11 cellular contexts compared by ENCODE assay signal in genomic region chr6:52992980-52993379, GRCh38. TPM values are rescaled to one million over a fixed set of nuclear protein-coding genes. Genes with fewer than 3 reads are reported as not detected.
A peak's percentile ranks its signal among the peaks of the same experiment; 100 is the strongest.
DNase-seq lines count a peak whose midpoint lies in the region; ATAC-seq and TF ChIP-seq lines count a peak whose summit lies in the region.
"Had no signal": no experiment of that assay in that cellular context is flagged by ENCODE, and none has a peak within 500 bp of the region (broad histone marks: within the 10 kb centered on the region; RNA-seq: fewer than 3 reads in every experiment).

No MANE protein-coding gene starts in this region.

- peaks cover 53% of the 10 kb centered on the region for H3K4me1 Mint-ChIP-seq in activated CD4-positive, alpha-beta T cell treated with anti-CD3 and anti-CD28 coated beads, Interleukin-2, amount 10 ng/mL, durations not matched to agents 24 days and 14 days
- peaks cover 36% of the 10 kb centered on the region for H3K4me1 Mint-ChIP-seq in activated CD4-positive, alpha-beta T cell treated with anti-CD3 and anti-CD28 coated beads, Interleukin-2, amount 10 ng/mL, durations not matched to agents 7 days and 5 days
- H3K4me1 Mint-ChIP-seq in activated T-helper 1 cell treated with anti-CD3 and anti-CD28 coated beads, Interleukin-12 subunit alpha, Interleukin-12 subunit beta, Interleukin-2, Interleukin-4 antibody, amounts not matched to agents 30 ng/mL and 10 ng/mL and 1 ng/mL, durations not matched to agents 14 hours and 24 hours and 36 hours (ENCODE audit: low read depth), result peaks cover 75% of the 10 kb centered on the region

- no peak for ATAC-seq in HG02885 (IDR thresholded peaks at IDR 0.05; ENCODE audit: poor library complexity, unreplicated experiment)

- peak overlapping the region; percentile 52 for H3K27ac ChIP-seq in temporal lobe (ENCODE audit: low read depth, low read length)
- H3K27ac ChIP-seq in WERI-Rb-1, result no peak overlapping the region

- peak overlapping the region; percentile 94 for H3K4me3 Mint-ChIP-seq in activated CD4-positive, alpha-beta T cell treated with anti-CD3 and anti-CD28 coated beads, Interleukin-2, amount 10 ng/mL, durations not matched to agents 24 days and 14 days
- no peak overlapping the region for H3K4me3 Mint-ChIP-seq in activated CD4-positive, alpha-beta T cell treated with anti-CD3 and anti-CD28 coated beads, Interleukin-2, amount 10 ng/mL, durations not matched to agents 7 days and 5 days
- H3K4me3 Mint-ChIP-seq in activated T-helper 1 cell treated with anti-CD3 and anti-CD28 coated beads, Interleukin-12 subunit alpha, Interleukin-12 subunit beta, Interleukin-2, Interleukin-4 antibody, amounts not matched to agents 30 ng/mL and 10 ng/mL and 1 ng/mL, durations not matched to agents 14 hours and 24 hours and 36 hours, result peak overlapping the region; percentile 88

- CTCF ChIA-PET in activated CD4-positive, alpha-beta T cell treated with anti-CD3 and anti-CD28 coated beads, Interleukin-2, amount 10 ng/mL, durations not matched to agents 7 days and 5 days (lab: Charles Lee), result interaction anchor here (0.8 kb wide), 1 partner anchor 67 kb away, joined by 3 read pairs; no protein-coding TSS in a partner anchor

- peaks cover 29% of the 10 kb centered on the region for H3K36me3 Mint-ChIP-seq in activated CD4-positive, alpha-beta T cell treated with anti-CD3 and anti-CD28 coated beads, Interleukin-2, amount 10 ng/mL, durations not matched to agents 24 days and 14 days (ENCODE audit: low read depth)
- H3K36me3 Mint-ChIP-seq in activated CD4-positive, alpha-beta T cell treated with anti-CD3 and anti-CD28 coated beads, Interleukin-2, amount 10 ng/mL, durations not matched to agents 7 days and 5 days (ENCODE audit: low read depth), result peaks cover 2% of the 10 kb centered on the region
- peaks cover 30% of the 10 kb centered on the region for H3K36me3 Mint-ChIP-seq in activated T-helper 1 cell treated with anti-CD3 and anti-CD28 coated beads, Interleukin-12 subunit alpha, Interleukin-12 subunit beta, Interleukin-2, Interleukin-4 antibody, amounts not matched to agents 30 ng/mL and 10 ng/mL and 1 ng/mL, durations not matched to agents 14 hours and 24 hours and 36 hours (ENCODE audit: low read depth)

- POLR2A ChIA-PET in activated CD4-positive, alpha-beta T cell treated with anti-CD3 and anti-CD28 coated beads, Interleukin-2, amount 10 ng/mL, durations not matched to agents 7 days and 5 days (lab: Charles Lee), result interaction anchor here (0.7 kb wide), 1 partner anchor 8 kb away, joined by 4 read pairs; no protein-coding TSS in a partner anchor

- intact Hi-C loops in activated CD4-positive, alpha-beta T cell treated with anti-CD3 and anti-CD28 coated beads, Interleukin-2, amount 10 ng/mL, durations not matched to agents 24 days and 14 days (cut with micrococcal nuclease), result loop anchor here (5.0 to 10.0 kb wide), 5 partner anchors 342 to 836 kb away; partner anchors contain the start of gene GCLC
- intact Hi-C loops in activated T-helper 1 cell treated with anti-CD3 and anti-CD28 coated beads, Interleukin-12 subunit alpha, Interleukin-12 subunit beta, Interleukin-2, Interleukin-4 antibody, amounts not matched to agents 30 ng/mL and 10 ng/mL and 1 ng/mL, durations not matched to agents 14 hours and 24 hours and 36 hours (cut with micrococcal nuclease), result loop anchor here (5.0 to 10.0 kb wide), 3 partner anchors 242 to 662 kb away; no protein-coding TSS in a partner anchor

- peaks cover 7% of the 10 kb centered on the region for H3K9me3 Mint-ChIP-seq in activated CD4-positive, alpha-beta T cell treated with anti-CD3 and anti-CD28 coated beads, Interleukin-2, amount 10 ng/mL, durations not matched to agents 24 days and 14 days
- no peaks in the 10 kb centered on the region for H3K9me3 Mint-ChIP-seq in activated CD4-positive, alpha-beta T cell treated with anti-CD3 and anti-CD28 coated beads, Interleukin-2, amount 10 ng/mL, durations not matched to agents 7 days and 5 days
- H3K9me3 Mint-ChIP-seq in activated T-helper 1 cell treated with anti-CD3 and anti-CD28 coated beads, Interleukin-12 subunit alpha, Interleukin-12 subunit beta, Interleukin-2, Interleukin-4 antibody, amounts not matched to agents 30 ng/mL and 10 ng/mL and 1 ng/mL, durations not matched to agents 14 hours and 24 hours and 36 hours, result no peaks in the 10 kb centered on the region

- DNase-seq in activated CD4-positive, alpha-beta T cell treated with anti-CD3 and anti-CD28 coated beads, Interleukin-2, amount 10 ng/mL, durations not matched to agents 24 days and 14 days, result no peak
- DNase-seq in activated CD4-positive, alpha-beta T cell treated with anti-CD3 and anti-CD28 coated beads, Interleukin-2, amount 10 ng/mL, durations not matched to agents 7 days and 5 days, result no peak
- no peak for DNase-seq in activated T-helper 1 cell treated with anti-CD3 and anti-CD28 coated beads, Interleukin-12 subunit alpha, Interleukin-12 subunit beta, Interleukin-2, Interleukin-4 antibody, amounts not matched to agents 30 ng/mL and 10 ng/mL and 1 ng/mL, durations not matched to agents 14 hours and 24 hours and 36 hours (ENCODE audit: low spot score)
- peak; percentile 40 to 74 for DNase-seq in foreskin fibroblast
- no peak for DNase-seq in WERI-Rb-1
- DNase-seq in KG1 (lab: John Stamatoyannopoulos, UW), result no peak
- DNase-seq: effector CD4-positive, alpha-beta T cell had no signal

- H3K27ac Mint-ChIP-seq in activated CD4-positive, alpha-beta T cell treated with anti-CD3 and anti-CD28 coated beads, Interleukin-2, amount 10 ng/mL, durations not matched to agents 24 days and 14 days, result no peak overlapping the region
- H3K27ac Mint-ChIP-seq in activated CD4-positive, alpha-beta T cell treated with anti-CD3 and anti-CD28 coated beads, Interleukin-2, amount 10 ng/mL, durations not matched to agents 7 days and 5 days, result no peak overlapping the region
- H3K27ac Mint-ChIP-seq in activated T-helper 1 cell treated with anti-CD3 and anti-CD28 coated beads, Interleukin-12 subunit alpha, Interleukin-12 subunit beta, Interleukin-2, Interleukin-4 antibody, amounts not matched to agents 30 ng/mL and 10 ng/mL and 1 ng/mL, durations not matched to agents 14 hours and 24 hours and 36 hours, result no peak overlapping the region
- H3K27ac Mint-ChIP-seq: B cell had no signal

- TF ChIP-seq CTCF in foreskin fibroblast (IDR thresholded peaks at IDR 0.05; ENCODE audit: low read depth, low read length) (no peak), WERI-Rb-1 (IDR thresholded peaks at IDR 0.05; ENCODE audit: low read depth, low read length) (no peak)

- no peaks in the 10 kb centered on the region for H3K36me3 ChIP-seq in WERI-Rb-1

- H3K27me3 Mint-ChIP-seq in activated CD4-positive, alpha-beta T cell treated with anti-CD3 and anti-CD28 coated beads, Interleukin-2, amount 10 ng/mL, durations not matched to agents 24 days and 14 days, result peaks cover 10% of the 10 kb centered on the region
- peaks cover 7% of the 10 kb centered on the region for H3K27me3 Mint-ChIP-seq in activated CD4-positive, alpha-beta T cell treated with anti-CD3 and anti-CD28 coated beads, Interleukin-2, amount 10 ng/mL, durations not matched to agents 7 days and 5 days
- H3K27me3 Mint-ChIP-seq in activated T-helper 1 cell treated with anti-CD3 and anti-CD28 coated beads, Interleukin-12 subunit alpha, Interleukin-12 subunit beta, Interleukin-2, Interleukin-4 antibody, amounts not matched to agents 30 ng/mL and 10 ng/mL and 1 ng/mL, durations not matched to agents 14 hours and 24 hours and 36 hours (ENCODE audit: insufficient read depth), result peaks cover 13% of the 10 kb centered on the region

- H3K27me3 ChIP-seq in WERI-Rb-1 (ENCODE audit: insufficient read depth, low read depth, severe bottlenecking), result no peaks in the 10 kb centered on the region

- no peaks in the 10 kb centered on the region for H3K9me3 ChIP-seq in WERI-Rb-1 (ENCODE audit: severe bottlenecking)

- peak overlapping the region in 1 of 2 donors; percentile 80 for H3K4me3 ChIP-seq in foreskin fibroblast (ENCODE audit: low read depth in 1 of 2, low read length in 2 of 2)
- no peak overlapping the region for H3K4me3 ChIP-seq in WERI-Rb-1 (ENCODE audit: low read depth, low read length)
- H3K4me3 ChIP-seq: lung had no signal

RNA-seq across cellular contexts. Expression of gene GSTA4, which starts 2.1 kb away (rescaled TPM):
- 28.7 and 32.1 TPM in 2 replicates for total RNA-seq in activated CD4-positive, alpha-beta T cell treated with anti-CD3 and anti-CD28 coated beads, Interleukin-2, amount 10 ng/mL, durations not matched to agents 24 days and 14 days
- total RNA-seq in activated CD4-positive, alpha-beta T cell treated with anti-CD3 and anti-CD28 coated beads, Interleukin-2, amount 10 ng/mL, durations not matched to agents 7 days and 5 days, result 1 to 10 TPM; 4.8 to 6.1 TPM
- total RNA-seq in activated T-helper 1 cell treated with anti-CD3 and anti-CD28 coated beads, Interleukin-12 subunit alpha, Interleukin-12 subunit beta, Interleukin-2, Interleukin-4 antibody, amounts not matched to agents 30 ng/mL and 10 ng/mL and 1 ng/mL, durations not matched to agents 14 hours and 24 hours and 36 hours, result 35.8 and 38.7 TPM in 2 replicates
- total RNA-seq in temporal lobe, result 93.4 TPM

Comparison
In these comparisons a context has a peak if more than half of its experiments do, and no peak if none do; other contexts are left out.
1. DNase-seq: peak in foreskin fibroblast (2 of 2); none in activated CD4-positive, alpha-beta T cell treated with anti-CD3 and anti-CD28 coated beads, Interleukin-2, amount 10 ng/mL, durations not matched to agents 24 days and 14 days (single experiment), activated CD4-positive, alpha-beta T cell treated with anti-CD3 and anti-CD28 coated beads, Interleukin-2, amount 10 ng/mL, durations not matched to agents 7 days and 5 days (single experiment), activated T-helper 1 cell treated with anti-CD3 and anti-CD28 coated beads, Interleukin-12 subunit alpha, Interleukin-12 subunit beta, Interleukin-2, Interleukin-4 antibody, amounts not matched to agents 30 ng/mL and 10 ng/mL and 1 ng/mL, durations not matched to agents 14 hours and 24 hours and 36 hours (single experiment), WERI-Rb-1 (single experiment) and KG1 (single experiment).